Comparison of ENCODE assay signal across 1 cellular context in genomic region chr2:11344342-11344955, GRCh38.
TF ChIP-seq lines count a peak whose summit lies in the region.

Gene ROCK2 (minus strand): TSS chr2:11344636. CDS start chr2:11344136, 500 bp downstream.

TF ChIP-seq in HepG2, 621 proteins besides CTCF, POLR2A, EP300 and RAD21 (continued from another document and continues in another):
- TF ChIP-seq, protein P1, sequence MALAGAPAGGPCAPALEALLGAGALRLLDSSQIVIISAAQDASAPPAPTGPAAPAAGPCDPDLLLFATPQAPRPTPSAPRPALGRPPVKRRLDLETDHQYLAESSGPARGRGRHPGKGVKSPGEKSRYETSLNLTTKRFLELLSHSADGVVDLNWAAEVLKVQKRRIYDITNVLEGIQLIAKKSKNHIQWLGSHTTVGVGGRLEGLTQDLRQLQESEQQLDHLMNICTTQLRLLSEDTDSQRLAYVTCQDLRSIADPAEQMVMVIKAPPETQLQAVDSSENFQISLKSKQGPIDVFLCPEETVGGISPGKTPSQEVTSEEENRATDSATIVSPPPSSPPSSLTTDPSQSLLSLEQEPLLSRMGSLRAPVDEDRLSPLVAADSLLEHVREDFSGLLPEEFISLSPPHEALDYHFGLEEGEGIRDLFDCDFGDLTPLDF (CRISPR knock-in tag; IDR thresholded peaks at IDR 0.05), result no peak
- TF ChIP-seq TCF12 (IDR thresholded peaks at IDR 0.05) (no peak), TCF12 (CRISPR knock-in tag; IDR thresholded peaks at IDR 0.05) (no peak), ZNF253 (CRISPR knock-in tag; IDR thresholded peaks at IDR 0.05; ENCODE audit: borderline replicate concordance) (no peak), PHF8 (CRISPR knock-in tag; IDR thresholded peaks at IDR 0.05) (peak; percentile 79), ZNF790 (CRISPR knock-in tag; IDR thresholded peaks at IDR 0.05; ENCODE audit: borderline replicate concordance) (no peak), HMGXB4 (CRISPR knock-in tag; IDR thresholded peaks at IDR 0.05; ENCODE audit: borderline replicate concordance in 1 of 2, low read depth in 1 of 2) (peak in 1 of 2 experiments; percentile 50; a peak in 2 of 4 replicates), KLF12 (CRISPR knock-in tag; IDR thresholded peaks at IDR 0.05; ENCODE audit: borderline replicate concordance) (no peak), FOSL2 (CRISPR knock-in tag; IDR thresholded peaks at IDR 0.05) (no peak), ZNF350 (CRISPR knock-in tag; IDR thresholded peaks at IDR 0.05; ENCODE audit: borderline replicate concordance, low read depth) (no peak), TBX2 (CRISPR knock-in tag; IDR thresholded peaks at IDR 0.05; ENCODE audit: borderline replicate concordance) (peak; percentile 60), ZEB1 (IDR thresholded peaks at IDR 0.05; ENCODE audit: insufficient replicate concordance, low read depth) (peak; percentile 15), ZNF761 (CRISPR knock-in tag; conservative IDR thresholded peaks at IDR 0.05) (no peak), ZFP62 (CRISPR knock-in tag; IDR thresholded peaks at IDR 0.05) (no peak), SRSF4 (IDR thresholded peaks at IDR 0.05; ENCODE audit: low read depth, low read length, poor library complexity, severe bottlenecking) (peak; percentile 76), BORCS8-MEF2B (CRISPR knock-in tag; IDR thresholded peaks at IDR 0.05) (peak; percentile 24; the same call in 1 of the 2 replicates), TFDP2 (CRISPR knock-in tag; IDR thresholded peaks at IDR 0.05) (peak; percentile 46; the same call in 1 of the 2 replicates), FOXC1 (CRISPR knock-in tag; IDR thresholded peaks at IDR 0.05; ENCODE audit: borderline replicate concordance) (0 out of 2 replicates have a peak, but pooled peaks have one; percentile 14), ZNF558 (CRISPR knock-in tag; IDR thresholded peaks at IDR 0.05; ENCODE audit: borderline replicate concordance) (no peak), ZNF446 (CRISPR knock-in tag; IDR thresholded peaks at IDR 0.05) (peak; percentile 8; the same call in 1 of the 2 replicates), HCFC1 (IDR thresholded peaks at IDR 0.05; ENCODE audit: low read depth, low read length) (no peak), FLYWCH1 (CRISPR knock-in tag; IDR thresholded peaks at IDR 0.05) (no peak), PAX8 (CRISPR knock-in tag; IDR thresholded peaks at IDR 0.05; ENCODE audit: borderline replicate concordance) (no peak), CHD2 (IDR thresholded peaks at IDR 0.05; ENCODE audit: low read depth, low read length) (no peak), DRAP1 (CRISPR knock-in tag; IDR thresholded peaks at IDR 0.05) (peak; percentile 32; the same call in 1 of the 2 replicates), SMAD9 (CRISPR knock-in tag; IDR thresholded peaks at IDR 0.05) (no peak), RELA (CRISPR knock-in tag; IDR thresholded peaks at IDR 0.05) (0 out of 2 replicates have a peak, but pooled peaks have one; percentile 45), HNF4G (IDR thresholded peaks at IDR 0.05; ENCODE audit: borderline replicate concordance, low read depth, low read length) (no peak), HNF4G (CRISPR knock-in tag; IDR thresholded peaks at IDR 0.05; ENCODE audit: borderline replicate concordance, low read depth) (no peak), CBX2 (IDR thresholded peaks at IDR 0.05; ENCODE audit: low read depth, low read length) (no peak), CBX2 (CRISPR knock-in tag; IDR thresholded peaks at IDR 0.05; ENCODE audit: low read depth) (no peak), KLF6 (CRISPR knock-in tag; IDR thresholded peaks at IDR 0.05) (peak; percentile 77; the same call in 1 of the 2 replicates), HNRNPLL (IDR thresholded peaks at IDR 0.05; ENCODE audit: low read depth, low read length, poor library complexity, severe bottlenecking) (peak; percentile 86), MXD4 (CRISPR knock-in tag; IDR thresholded peaks at IDR 0.05) (no peak), PHF20 (CRISPR knock-in tag; IDR thresholded peaks at IDR 0.05) (no peak; the same call in 1 of the 2 replicates), TMF1 (CRISPR knock-in tag; IDR thresholded peaks at IDR 0.05; ENCODE audit: low read depth) (0 out of 2 replicates have a peak, but pooled peaks have one; percentile 22), ZBTB3 (CRISPR knock-in tag; IDR thresholded peaks at IDR 0.05; ENCODE audit: borderline replicate concordance, low read depth) (no peak), ZFYVE20 (CRISPR knock-in tag; IDR thresholded peaks at IDR 0.05; ENCODE audit: borderline replicate concordance, low read depth) (no peak), SALL1 (CRISPR knock-in tag; IDR thresholded peaks at IDR 0.05) (peak; percentile 86)
- TF ChIP-seq, protein P2, sequence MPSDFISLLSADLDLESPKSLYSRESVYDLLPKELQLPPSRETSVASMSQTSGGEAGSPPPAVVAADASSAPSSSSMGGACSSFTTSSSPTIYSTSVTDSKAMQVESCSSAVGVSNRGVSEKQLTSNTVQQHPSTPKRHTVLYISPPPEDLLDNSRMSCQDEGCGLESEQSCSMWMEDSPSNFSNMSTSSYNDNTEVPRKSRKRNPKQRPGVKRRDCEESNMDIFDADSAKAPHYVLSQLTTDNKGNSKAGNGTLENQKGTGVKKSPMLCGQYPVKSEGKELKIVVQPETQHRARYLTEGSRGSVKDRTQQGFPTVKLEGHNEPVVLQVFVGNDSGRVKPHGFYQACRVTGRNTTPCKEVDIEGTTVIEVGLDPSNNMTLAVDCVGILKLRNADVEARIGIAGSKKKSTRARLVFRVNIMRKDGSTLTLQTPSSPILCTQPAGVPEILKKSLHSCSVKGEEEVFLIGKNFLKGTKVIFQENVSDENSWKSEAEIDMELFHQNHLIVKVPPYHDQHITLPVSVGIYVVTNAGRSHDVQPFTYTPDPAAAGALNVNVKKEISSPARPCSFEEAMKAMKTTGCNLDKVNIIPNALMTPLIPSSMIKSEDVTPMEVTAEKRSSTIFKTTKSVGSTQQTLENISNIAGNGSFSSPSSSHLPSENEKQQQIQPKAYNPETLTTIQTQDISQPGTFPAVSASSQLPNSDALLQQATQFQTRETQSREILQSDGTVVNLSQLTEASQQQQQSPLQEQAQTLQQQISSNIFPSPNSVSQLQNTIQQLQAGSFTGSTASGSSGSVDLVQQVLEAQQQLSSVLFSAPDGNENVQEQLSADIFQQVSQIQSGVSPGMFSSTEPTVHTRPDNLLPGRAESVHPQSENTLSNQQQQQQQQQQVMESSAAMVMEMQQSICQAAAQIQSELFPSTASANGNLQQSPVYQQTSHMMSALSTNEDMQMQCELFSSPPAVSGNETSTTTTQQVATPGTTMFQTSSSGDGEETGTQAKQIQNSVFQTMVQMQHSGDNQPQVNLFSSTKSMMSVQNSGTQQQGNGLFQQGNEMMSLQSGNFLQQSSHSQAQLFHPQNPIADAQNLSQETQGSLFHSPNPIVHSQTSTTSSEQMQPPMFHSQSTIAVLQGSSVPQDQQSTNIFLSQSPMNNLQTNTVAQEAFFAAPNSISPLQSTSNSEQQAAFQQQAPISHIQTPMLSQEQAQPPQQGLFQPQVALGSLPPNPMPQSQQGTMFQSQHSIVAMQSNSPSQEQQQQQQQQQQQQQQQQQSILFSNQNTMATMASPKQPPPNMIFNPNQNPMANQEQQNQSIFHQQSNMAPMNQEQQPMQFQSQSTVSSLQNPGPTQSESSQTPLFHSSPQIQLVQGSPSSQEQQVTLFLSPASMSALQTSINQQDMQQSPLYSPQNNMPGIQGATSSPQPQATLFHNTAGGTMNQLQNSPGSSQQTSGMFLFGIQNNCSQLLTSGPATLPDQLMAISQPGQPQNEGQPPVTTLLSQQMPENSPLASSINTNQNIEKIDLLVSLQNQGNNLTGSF (CRISPR knock-in tag; IDR thresholded peaks at IDR 0.05), result no peak
- TF ChIP-seq, protein P3, sequence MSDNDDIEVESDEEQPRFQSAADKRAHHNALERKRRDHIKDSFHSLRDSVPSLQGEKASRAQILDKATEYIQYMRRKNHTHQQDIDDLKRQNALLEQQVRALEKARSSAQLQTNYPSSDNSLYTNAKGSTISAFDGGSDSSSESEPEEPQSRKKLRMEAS (IDR thresholded peaks at IDR 0.05), result peak; percentile 80
- TF ChIP-seq, protein P4, sequence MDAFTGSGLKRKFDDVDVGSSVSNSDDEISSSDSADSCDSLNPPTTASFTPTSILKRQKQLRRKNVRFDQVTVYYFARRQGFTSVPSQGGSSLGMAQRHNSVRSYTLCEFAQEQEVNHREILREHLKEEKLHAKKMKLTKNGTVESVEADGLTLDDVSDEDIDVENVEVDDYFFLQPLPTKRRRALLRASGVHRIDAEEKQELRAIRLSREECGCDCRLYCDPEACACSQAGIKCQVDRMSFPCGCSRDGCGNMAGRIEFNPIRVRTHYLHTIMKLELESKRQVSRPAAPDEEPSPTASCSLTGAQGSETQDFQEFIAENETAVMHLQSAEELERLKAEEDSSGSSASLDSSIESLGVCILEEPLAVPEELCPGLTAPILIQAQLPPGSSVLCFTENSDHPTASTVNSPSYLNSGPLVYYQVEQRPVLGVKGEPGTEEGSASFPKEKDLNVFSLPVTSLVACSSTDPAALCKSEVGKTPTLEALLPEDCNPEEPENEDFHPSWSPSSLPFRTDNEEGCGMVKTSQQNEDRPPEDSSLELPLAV (CRISPR knock-in tag; conservative IDR thresholded peaks at IDR 0.05; ENCODE audit: low read depth), result 0 out of 2 replicates have a peak, but pooled peaks have one; percentile 29
- TF ChIP-seq, protein P5, sequence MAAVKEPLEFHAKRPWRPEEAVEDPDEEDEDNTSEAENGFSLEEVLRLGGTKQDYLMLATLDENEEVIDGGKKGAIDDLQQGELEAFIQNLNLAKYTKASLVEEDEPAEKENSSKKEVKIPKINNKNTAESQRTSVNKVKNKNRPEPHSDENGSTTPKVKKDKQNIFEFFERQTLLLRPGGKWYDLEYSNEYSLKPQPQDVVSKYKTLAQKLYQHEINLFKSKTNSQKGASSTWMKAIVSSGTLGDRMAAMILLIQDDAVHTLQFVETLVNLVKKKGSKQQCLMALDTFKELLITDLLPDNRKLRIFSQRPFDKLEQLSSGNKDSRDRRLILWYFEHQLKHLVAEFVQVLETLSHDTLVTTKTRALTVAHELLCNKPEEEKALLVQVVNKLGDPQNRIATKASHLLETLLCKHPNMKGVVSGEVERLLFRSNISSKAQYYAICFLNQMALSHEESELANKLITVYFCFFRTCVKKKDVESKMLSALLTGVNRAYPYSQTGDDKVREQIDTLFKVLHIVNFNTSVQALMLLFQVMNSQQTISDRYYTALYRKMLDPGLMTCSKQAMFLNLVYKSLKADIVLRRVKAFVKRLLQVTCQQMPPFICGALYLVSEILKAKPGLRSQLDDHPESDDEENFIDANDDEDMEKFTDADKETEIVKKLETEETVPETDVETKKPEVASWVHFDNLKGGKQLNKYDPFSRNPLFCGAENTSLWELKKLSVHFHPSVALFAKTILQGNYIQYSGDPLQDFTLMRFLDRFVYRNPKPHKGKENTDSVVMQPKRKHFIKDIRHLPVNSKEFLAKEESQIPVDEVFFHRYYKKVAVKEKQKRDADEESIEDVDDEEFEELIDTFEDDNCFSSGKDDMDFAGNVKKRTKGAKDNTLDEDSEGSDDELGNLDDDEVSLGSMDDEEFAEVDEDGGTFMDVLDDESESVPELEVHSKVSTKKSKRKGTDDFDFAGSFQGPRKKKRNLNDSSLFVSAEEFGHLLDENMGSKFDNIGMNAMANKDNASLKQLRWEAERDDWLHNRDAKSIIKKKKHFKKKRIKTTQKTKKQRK (IDR thresholded peaks at IDR 0.05; ENCODE audit: low read length), result no peak
- TF ChIP-seq, protein P6, sequence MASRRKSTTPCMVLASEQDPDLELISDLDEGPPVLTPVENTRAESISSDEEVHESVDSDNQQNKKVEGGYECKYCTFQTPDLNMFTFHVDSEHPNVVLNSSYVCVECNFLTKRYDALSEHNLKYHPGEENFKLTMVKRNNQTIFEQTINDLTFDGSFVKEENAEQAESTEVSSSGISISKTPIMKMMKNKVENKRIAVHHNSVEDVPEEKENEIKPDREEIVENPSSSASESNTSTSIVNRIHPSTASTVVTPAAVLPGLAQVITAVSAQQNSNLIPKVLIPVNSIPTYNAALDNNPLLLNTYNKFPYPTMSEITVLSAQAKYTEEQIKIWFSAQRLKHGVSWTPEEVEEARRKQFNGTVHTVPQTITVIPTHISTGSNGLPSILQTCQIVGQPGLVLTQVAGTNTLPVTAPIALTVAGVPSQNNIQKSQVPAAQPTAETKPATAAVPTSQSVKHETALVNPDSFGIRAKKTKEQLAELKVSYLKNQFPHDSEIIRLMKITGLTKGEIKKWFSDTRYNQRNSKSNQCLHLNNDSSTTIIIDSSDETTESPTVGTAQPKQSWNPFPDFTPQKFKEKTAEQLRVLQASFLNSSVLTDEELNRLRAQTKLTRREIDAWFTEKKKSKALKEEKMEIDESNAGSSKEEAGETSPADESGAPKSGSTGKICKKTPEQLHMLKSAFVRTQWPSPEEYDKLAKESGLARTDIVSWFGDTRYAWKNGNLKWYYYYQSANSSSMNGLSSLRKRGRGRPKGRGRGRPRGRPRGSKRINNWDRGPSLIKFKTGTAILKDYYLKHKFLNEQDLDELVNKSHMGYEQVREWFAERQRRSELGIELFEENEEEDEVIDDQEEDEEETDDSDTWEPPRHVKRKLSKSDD (CRISPR knock-in tag; IDR thresholded peaks at IDR 0.05; ENCODE audit: low read depth), result 0 out of 2 replicates have a peak, but pooled peaks have one; percentile 34
